ENCODE assay signal across 15 cellular contexts in the genomic region with DNA sequence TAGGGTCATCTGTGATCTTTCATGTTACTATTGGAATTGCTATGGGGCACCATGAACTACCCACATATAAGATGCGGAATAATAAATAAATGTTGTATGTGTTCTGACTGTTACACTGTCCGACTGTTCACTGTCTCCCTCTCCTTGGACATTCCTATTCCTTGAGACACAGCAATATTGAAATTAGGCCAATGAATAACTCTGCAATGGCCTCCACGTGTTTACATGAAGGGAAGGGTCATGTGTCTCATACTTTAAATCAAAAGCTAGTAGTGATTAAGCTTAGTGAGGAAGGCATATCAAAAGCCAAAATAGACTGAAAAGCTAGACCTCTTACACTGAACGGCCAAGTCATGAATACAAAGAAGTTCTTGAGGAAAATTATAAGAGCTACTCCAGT.
A peak's percentile ranks its signal among the peaks of the same experiment; 100 is the strongest.
DNase-seq lines count a peak whose midpoint lies in the region; ATAC-seq, FAIRE-seq and TF ChIP-seq lines count a peak whose summit lies in the region.
"Had no signal": no experiment of that assay in that cellular context is flagged by ENCODE, and none has a peak within 500 bp of the region (broad histone marks: within the 10 kb centered on the region; RNA-seq: fewer than 3 reads in every experiment).

No MANE protein-coding gene starts in this region.

- DNase-seq in GM23248: peak; percentile 6
- DNase-seq in RPMI7951 (ENCODE audit: low read depth): peak; percentile 6
- no peak for DNase-seq in endothelial cell of umbilical vein (ENCODE audit: low read depth, low spot score)
- DNase-seq in foreskin melanocyte: peak; percentile 7
- DNase-seq in left colon: no peak
- no peak for DNase-seq in naive thymus-derived CD4-positive, alpha-beta T cell
- DNase-seq in NCI-H524 treated with DMSO at 0.1 percent for 48 hours (lab: John Stamatoyannopoulos, UW): no peak
- no peak for DNase-seq in middle frontal gyrus (ENCODE audit: extremely low spot score, low spot score)
- DNase-seq: 8988T; Calu3; CD4-positive, alpha-beta T cell; DMS 273 treated with DMSO at 0.1 percent for 48 hours; H7 had no signal

- no peaks in the 10 kb centered on the region for H3K36me3 Mint-ChIP-seq in naive thymus-derived CD4-positive, alpha-beta T cell

- 0 out of 2 replicates have a peak, but pooled peaks cover 4% of the 10 kb centered on the region for H3K4me1 ChIP-seq in GM23248 (ENCODE audit: insufficient read depth)
- H3K4me1 ChIP-seq in endothelial cell of umbilical vein (ENCODE audit: control insufficient read depth, extremely low read depth, insufficient read depth, low read length): peaks cover 36% of the 10 kb centered on the region
- no peaks in the 10 kb centered on the region for H3K4me1 ChIP-seq in naive thymus-derived CD4-positive, alpha-beta T cell (ENCODE audit: control insufficient read depth in 2 of 2, insufficient read depth in 2 of 2, low read length in 2 of 2)
- H3K4me1 ChIP-seq: BLaER1 treated with 17β-estradiol and CSF1 and Interleukin-3, amounts not matched to agents 10 nM and 100 nM had no signal

- H4K20me1 ChIP-seq in GM23248 (ENCODE audit: insufficient read depth): no peaks in the 10 kb centered on the region
- H4K20me1 ChIP-seq in endothelial cell of umbilical vein (replicated peaks; ENCODE audit: control insufficient read depth, extremely low read depth, insufficient read depth, low read length): no peaks in the 10 kb centered on the region
- H4K20me1 ChIP-seq: BLaER1 treated with 17β-estradiol and CSF1 and Interleukin-3, amounts not matched to agents 10 nM and 100 nM had no signal

- H3K9ac ChIP-seq in GM23248 (no peak overlapping the region), endothelial cell of umbilical vein (replicated peaks; ENCODE audit: extremely low read depth, insufficient read depth, low read length) (no peak overlapping the region)
- H3K9ac ChIP-seq: BLaER1 treated with 17β-estradiol and CSF1 and Interleukin-3, amounts not matched to agents 10 nM and 100 nM had no signal

- H3K79me2 ChIP-seq in GM23248 (ENCODE audit: insufficient read depth): no peaks in the 10 kb centered on the region
- no peaks in the 10 kb centered on the region for H3K79me2 ChIP-seq in endothelial cell of umbilical vein (ENCODE audit: control insufficient read depth, insufficient read depth, low read length)

- FAIRE-seq in endothelial cell of umbilical vein (lab: Jason Lieb, UNC): no peak

- H3K9me2 ChIP-seq in GM23248 (ENCODE audit: insufficient read depth): no peaks in the 10 kb centered on the region

- CTCF ChIA-PET in endothelial cell of umbilical vein (lab: Charles Lee): interaction anchor here (1.3 kb wide), 1 partner anchor 108 kb away, joined by 3 read pairs; no protein-coding TSS in a partner anchor
- CTCF ChIA-PET in naive thymus-derived CD4-positive, alpha-beta T cell (lab: Charles Lee): no interaction called here

- H3K4me1 Mint-ChIP-seq in naive thymus-derived CD4-positive, alpha-beta T cell: no peaks in the 10 kb centered on the region
- H3K4me1 Mint-ChIP-seq: GM23338 had no signal

- H3K27ac ChIP-seq in GM23248 (no peak overlapping the region), endothelial cell of umbilical vein (ENCODE audit: insufficient read depth, low read depth, low read length) (no peak overlapping the region)
- no peak overlapping the region for H3K27ac ChIP-seq in naive thymus-derived CD4-positive, alpha-beta T cell (ENCODE audit: low read depth, low read length)
- H3K27ac ChIP-seq: BLaER1 treated with 17β-estradiol and CSF1 and Interleukin-3, amounts not matched to agents 10 nM and 100 nM had no signal

- no peaks in the 10 kb centered on the region for H3K9me1 ChIP-seq in endothelial cell of umbilical vein (replicated peaks; ENCODE audit: control insufficient read depth, extremely low read depth, insufficient read depth, low read length)

- TF ChIP-seq CTCF in endothelial cell of umbilical vein (IDR thresholded peaks at IDR 0.05; ENCODE audit: extremely low read depth in 1 of 2, insufficient read depth in 1 of 2, low read depth in 1 of 2, low read length in 2 of 2): no peak

- in situ Hi-C loops in GM23248 (cut with MboI): no loop called here

- BruUV-seq in endothelial cell of umbilical vein (replicated peaks; lab: Mats Ljungman, UMichigan): no TSS peak

- no peak for ATAC-seq in left colon
- no peak for ATAC-seq in naive thymus-derived CD4-positive, alpha-beta T cell
- ATAC-seq: GM23338 had no signal

- H3K9me3 ChIP-seq in GM23248 (ENCODE audit: low read depth): no peaks in the 10 kb centered on the region
- H3K9me3 ChIP-seq in endothelial cell of umbilical vein (replicated peaks; ENCODE audit: control insufficient read depth, insufficient read depth, low read length): no peaks in the 10 kb centered on the region
- no peaks in the 10 kb centered on the region for H3K9me3 ChIP-seq in naive thymus-derived CD4-positive, alpha-beta T cell (ENCODE audit: control insufficient read depth in 2 of 3, low read length in 3 of 3)
- H3K9me3 ChIP-seq: BLaER1 treated with 17β-estradiol and CSF1 and Interleukin-3, amounts not matched to agents 10 nM and 100 nM had no signal

- H3K4me3 ChIP-seq in GM23248 (no peak overlapping the region), endothelial cell of umbilical vein (replicated peaks in 1 of 3; ENCODE audit: insufficient read depth in 1 of 3, low read depth in 1 of 3, low read length in 3 of 3) (no peak overlapping the region)
- no peak overlapping the region for H3K4me3 ChIP-seq in naive thymus-derived CD4-positive, alpha-beta T cell (ENCODE audit: low read length)
- H3K4me3 ChIP-seq: BLaER1 treated with 17β-estradiol and CSF1 and Interleukin-3, amounts not matched to agents 10 nM and 100 nM; GM23338 had no signal

- dilution Hi-C loops in endothelial cell of umbilical vein (cut with MboI; ENCODE audit: extremely low pct_ligation_motif_present, low sequenced_read_pairs): no loop called here

- H3K4me2 ChIP-seq in GM23248 (ENCODE audit: unreplicated experiment): no peak overlapping the region
- H3K4me2 ChIP-seq in endothelial cell of umbilical vein (ENCODE audit: insufficient read depth, low read length): no peak overlapping the region
- H3K4me2 ChIP-seq: BLaER1 treated with 17β-estradiol and CSF1 and Interleukin-3, amounts not matched to agents 10 nM and 100 nM; GM23338 had no signal

- no peak overlapping the region for H3K27ac Mint-ChIP-seq in naive thymus-derived CD4-positive, alpha-beta T cell
- H3K27ac Mint-ChIP-seq: CD4-positive, alpha-beta T cell; GM23338 had no signal

- WGBS in GM23248 (ENCODE audit: low coverage in 1 of 2, low lambda C conversion rate in 2 of 2, missing lambda C conversion rate in 2 of 2), 2 experiments: 26 to 32% methylated on average over 4 of the region's 4 CpGs

- intact Hi-C loops in endothelial cell of umbilical vein (cut with micrococcal nuclease): no loop called here
- intact Hi-C loops in left colon (cut with DNase I, micrococcal nuclease): no loop called here
- intact Hi-C loops in naive thymus-derived CD4-positive, alpha-beta T cell (cut with micrococcal nuclease): no loop called here

- H3K36me3 ChIP-seq in GM23248 (ENCODE audit: low read depth): no peaks in the 10 kb centered on the region
- no peaks in the 10 kb centered on the region for H3K36me3 ChIP-seq in endothelial cell of umbilical vein (ENCODE audit: control insufficient read depth in 2 of 2, extremely low read depth in 1 of 2, insufficient read depth in 2 of 2, low read length in 2 of 2)
- H3K36me3 ChIP-seq in naive thymus-derived CD4-positive, alpha-beta T cell (ENCODE audit: control insufficient read depth in 2 of 3, insufficient read depth in 3 of 3, low read length in 3 of 3): no peaks in the 10 kb centered on the region
- H3K36me3 ChIP-seq: BLaER1 treated with 17β-estradiol and CSF1 and Interleukin-3, amounts not matched to agents 10 nM and 100 nM had no signal

- H3K27me3 Mint-ChIP-seq in naive thymus-derived CD4-positive, alpha-beta T cell: peaks cover 0 to 1% (median 0%) of the 10 kb centered on the region in 5 donors
- H3K27me3 Mint-ChIP-seq: CD4-positive, alpha-beta T cell had no signal

- TF ChIP-seq POLR2A in endothelial cell of umbilical vein (IDR thresholded peaks at IDR 0.05; ENCODE audit: low read depth, low read length): no peak

- H3K4me3 Mint-ChIP-seq in naive thymus-derived CD4-positive, alpha-beta T cell: no peak overlapping the region
- H3K4me3 Mint-ChIP-seq: CD4-positive, alpha-beta T cell; GM23338 had no signal

- H2AFZ ChIP-seq in GM23248: peak overlapping the region; percentile 18; the same call in 1 of the 2 replicates
- peak overlapping the region; percentile 33 for H2AFZ ChIP-seq in endothelial cell of umbilical vein (ENCODE audit: low read depth, low read length)
- H2AFZ ChIP-seq: GM23338 had no signal

- no peaks in the 10 kb centered on the region for H3K27me3 ChIP-seq in GM23248 (replicated peaks; ENCODE audit: insufficient read depth)
- H3K27me3 ChIP-seq in endothelial cell of umbilical vein (ENCODE audit: control insufficient read depth in 2 of 2, insufficient read depth in 2 of 2, low read length in 2 of 2): no peaks in the 10 kb centered on the region
- H3K27me3 ChIP-seq in naive thymus-derived CD4-positive, alpha-beta T cell (ENCODE audit: control insufficient read depth in 2 of 2, insufficient read depth in 2 of 2, low read length in 2 of 2): no peaks in the 10 kb centered on the region
- H3K27me3 ChIP-seq: BLaER1 treated with 17β-estradiol and CSF1 and Interleukin-3, amounts not matched to agents 10 nM and 100 nM had no signal

- POLR2A ChIA-PET in endothelial cell of umbilical vein (lab: Charles Lee): no interaction called here
- POLR2A ChIA-PET in naive thymus-derived CD4-positive, alpha-beta T cell (lab: Charles Lee): no interaction called here

- peaks cover 0 to 4% (median 0%) of the 10 kb centered on the region in 11 donors for H3K9me3 Mint-ChIP-seq in naive thymus-derived CD4-positive, alpha-beta T cell
- H3K9me3 Mint-ChIP-seq: CD4-positive, alpha-beta T cell had no signal

- peaks cover 8% of the 10 kb centered on the region; the same call in 1 of the 2 replicates for H3F3A ChIP-seq in GM23248 (ENCODE audit: insufficient read depth)

TF ChIP-seq in endothelial cell of umbilical vein, 7 proteins besides CTCF, POLR2A, EP300 and RAD21:
- TF ChIP-seq FOS (IDR thresholded peaks at IDR 0.05; ENCODE audit: borderline replicate concordance, insufficient read depth, low read length) (no peak), JUN (IDR thresholded peaks at IDR 0.05; ENCODE audit: borderline replicate concordance, insufficient read depth, insufficient read length, low read depth) (no peak), MYC (IDR thresholded peaks at IDR 0.05; ENCODE audit: low read depth, low read length) (no peak), POLR2AphosphoS5 (IDR thresholded peaks at IDR 0.05; ENCODE audit: insufficient read depth, low read depth, low read length) (no peak), MAX (IDR thresholded peaks at IDR 0.05; ENCODE audit: insufficient read depth, insufficient read length) (no peak), EZH2 (IDR thresholded peaks at IDR 0.05; ENCODE audit: borderline replicate concordance, low read depth, low read length, severe bottlenecking) (no peak), GATA2 (IDR thresholded peaks at IDR 0.05; ENCODE audit: insufficient read depth, insufficient read length, low read depth, low read length) (no peak)

Comparison
In these comparisons a context has a peak if more than half of its experiments do, and no peak if none do; other contexts are left out.
1. DNase-seq: peak in GM23248 (single experiment), RPMI7951 (single experiment) and foreskin melanocyte (single experiment); none in endothelial cell of umbilical vein (single experiment), left colon (0 of 2), naive thymus-derived CD4-positive, alpha-beta T cell (0 of 9), NCI-H524 treated with DMSO at 0.1 percent for 48 hours (single experiment) and middle frontal gyrus (single experiment).